ENCODE assay signal across 1 cellular context in genomic region chr1:67262735-67263134, GRCh38.
TF ChIP-seq lines count a peak whose summit lies in the region.

No MANE protein-coding gene starts in this region.

TF ChIP-seq in GM23338, 12 proteins besides CTCF, POLR2A, EP300 and RAD21 (continued from another document):
- TF ChIP-seq ZNF462 (CRISPR knock-in tag; IDR thresholded peaks at IDR 0.05) (no peak), STAT1 (IDR thresholded peaks at IDR 0.05; ENCODE audit: unreplicated experiment) (no peak), EZH2 (IDR thresholded peaks at IDR 0.05; ENCODE audit: low read depth, unreplicated experiment) (no peak), REST (IDR thresholded peaks at IDR 0.05; ENCODE audit: unreplicated experiment) (no peak), JUNB (IDR thresholded peaks at IDR 0.05; ENCODE audit: unreplicated experiment) (no peak), ZNF331 (CRISPR knock-in tag; IDR thresholded peaks at IDR 0.05; ENCODE audit: low read depth) (no peak), POLR2AphosphoS5 (IDR thresholded peaks at IDR 0.05; ENCODE audit: low read depth) (no peak)
